In genomic region chr2:111522231-111522768, GRCh38 we compare ENCODE assay signal across 17 cellular contexts.
A peak's percentile ranks its signal among the peaks of the same experiment; 100 is the strongest.
DNase-seq lines count a peak whose midpoint lies in the region; ATAC-seq and TF ChIP-seq lines count a peak whose summit lies in the region.
"Had no signal": no experiment of that assay in that cellular context is flagged by ENCODE, and none has a peak within 500 bp of the region (broad histone marks: within the 10 kb centered on the region; RNA-seq: fewer than 3 reads in every experiment).

No MANE protein-coding gene starts in this region.

- no peaks in the 10 kb centered on the region for H3K36me3 Mint-ChIP-seq in endodermal cell (ENCODE audit: low read depth)
- H3K36me3 Mint-ChIP-seq: CD8-positive, alpha-beta T cell had no signal

- H3K9me3 ChIP-seq in endodermal cell (ENCODE audit: control insufficient read depth, low read length) = no peaks in the 10 kb centered on the region
- no peaks in the 10 kb centered on the region for H3K9me3 ChIP-seq in liver (ENCODE audit: control insufficient read depth in 4 of 4, low read length in 3 of 4)
- H3K9me3 ChIP-seq: uterus had no signal

- H3K4me1 ChIP-seq in endodermal cell (ENCODE audit: control insufficient read depth, insufficient read depth, low read length) (no peaks in the 10 kb centered on the region), liver (ENCODE audit: control insufficient read depth in 4 of 4, insufficient read depth in 4 of 4, low read length in 3 of 4) (peaks cover 6 to 21% (median 19%) of the 10 kb centered on the region in 4 donors)
- H3K4me1 ChIP-seq: uterus had no signal

- H3K36me3 ChIP-seq in endodermal cell (ENCODE audit: control insufficient read depth, insufficient read depth, low read length) = no peaks in the 10 kb centered on the region
- H3K36me3 ChIP-seq in liver (ENCODE audit: control insufficient read depth in 4 of 4, insufficient read depth in 3 of 4, low read depth in 1 of 4, low read length in 3 of 4) = no peaks in the 10 kb centered on the region
- H3K36me3 ChIP-seq: uterus had no signal

- no peak overlapping the region for H3K27ac Mint-ChIP-seq in endodermal cell
- H3K27ac Mint-ChIP-seq: CD8-positive, alpha-beta T cell had no signal

- H3K27ac ChIP-seq in endodermal cell (ENCODE audit: low read depth, low read length) = no peak overlapping the region
- peak overlapping the region; percentile 37 to 62 for H3K27ac ChIP-seq in liver (ENCODE audit: low read depth in 1 of 2, low read length in 2 of 2)
- H3K27ac ChIP-seq: HL-60, KMS-11, uterus had no signal

- H3K27me3 Mint-ChIP-seq in endodermal cell (ENCODE audit: insufficient read depth) = no peaks in the 10 kb centered on the region

- intact Hi-C loops in Right ventricle myocardium superior (cut with DNase I) (no loop called here), cardiac septum (cut with DNase I) (no loop called here)

- 69 to 87% methylated on average over 3 to 5 of the region's 5 CpGs for WGBS in endodermal cell (ENCODE audit: insufficient coverage in 1 of 2, insufficient read length in 1 of 2), 2 experiments
- WGBS in liver = 30% methylated on average over 5 of the region's 5 CpGs

- peak; percentile 30 to 56 for TF ChIP-seq RAD21 in liver (IDR thresholded peaks at IDR 0.05)

- H3K9ac ChIP-seq in endodermal cell (ENCODE audit: extremely low read depth, low read length, poor library complexity, severe bottlenecking) (no peak overlapping the region), liver (ENCODE audit: low read depth in 1 of 2, low read length in 2 of 2) (no peak overlapping the region)
- H3K9ac ChIP-seq: KMS-11 had no signal

- no peak overlapping the region for H3K4me3 Mint-ChIP-seq in endodermal cell
- H3K4me3 Mint-ChIP-seq: CD8-positive, alpha-beta T cell had no signal

- H3K27me3 ChIP-seq in endodermal cell (ENCODE audit: control insufficient read depth, insufficient read depth, low read length, poor library complexity, severe bottlenecking) (no peaks in the 10 kb centered on the region), liver (ENCODE audit: control insufficient read depth in 4 of 4, insufficient read depth in 4 of 4, low read length in 3 of 4) (no peaks in the 10 kb centered on the region)
- H3K27me3 ChIP-seq: uterus had no signal

- DNase-seq in Right ventricle myocardium superior (no peak), cardiac septum (ENCODE audit: low spot score) (no peak), endodermal cell (peak; percentile 13), stromal cell of bone marrow (ENCODE audit: low read depth) (peak; percentile 22), NCI-H774 (lab: John Stamatoyannopoulos, UW) (no peak)
- DNase-seq: activated CD4-positive, CD25-positive, alpha-beta regulatory T cell treated with anti-CD3 and anti-CD28 coated beads, Interleukin-2, amount 50 U/mL, for 72 hours; activated effector memory CD4-positive, alpha-beta T cell treated with Interleukin-2 at 50 U/mL for 16 hours; CD8-positive, alpha-beta T cell; NCI-H1436; NCI-H345; uterus had no signal

- peak; percentile 46 for ATAC-seq in Right ventricle myocardium superior (ENCODE audit: poor library complexity)
- ATAC-seq in GM18511 (IDR thresholded peaks at IDR 0.05; ENCODE audit: unreplicated experiment) = no peak
- ATAC-seq in SK-N-SH treated with all-trans-retinoic acid at 6 μM for 48 hours = no peak
- ATAC-seq: CD8-positive, alpha-beta T cell; esophagus mucosa had no signal

- H3K4me3 ChIP-seq in endodermal cell (ENCODE audit: low read length) = no peak overlapping the region
- peak overlapping the region in 2 of 3 donors; percentile 15 to 42 for H3K4me3 ChIP-seq in liver (ENCODE audit: low read depth in 1 of 3, low read length in 3 of 3)
- H3K4me3 ChIP-seq: uterus had no signal

- H3K9me3 Mint-ChIP-seq in endodermal cell = no peaks in the 10 kb centered on the region
- H3K9me3 Mint-ChIP-seq: CD8-positive, alpha-beta T cell had no signal

- TF ChIP-seq CTCF in endodermal cell (conservative IDR thresholded peaks at IDR 0.05) (no peak), liver (IDR thresholded peaks at IDR 0.05; ENCODE audit: low read depth, low read length, missing input control) (no peak)

- H3K4me1 Mint-ChIP-seq in endodermal cell = no peaks in the 10 kb centered on the region

TF ChIP-seq in liver, 16 proteins besides CTCF, POLR2A, EP300 and RAD21 (continues in another document):
- TF ChIP-seq HNF4G (IDR thresholded peaks at IDR 0.05) = no peak
- peak; percentile 87 for TF ChIP-seq FOXA2 (IDR thresholded peaks at IDR 0.05)
- peak; percentile 57 to 64 for TF ChIP-seq HNF4A (conservative IDR thresholded peaks at IDR 0.05)
- peak; percentile 38 for TF ChIP-seq YY1 (IDR thresholded peaks at IDR 0.05)
- TF ChIP-seq NR2F2 (IDR thresholded peaks at IDR 0.05) = no peak
- TF ChIP-seq EGR1 (IDR thresholded peaks at IDR 0.05; ENCODE audit: low read depth in 2 of 2) = no peak
- TF ChIP-seq, protein P1, sequence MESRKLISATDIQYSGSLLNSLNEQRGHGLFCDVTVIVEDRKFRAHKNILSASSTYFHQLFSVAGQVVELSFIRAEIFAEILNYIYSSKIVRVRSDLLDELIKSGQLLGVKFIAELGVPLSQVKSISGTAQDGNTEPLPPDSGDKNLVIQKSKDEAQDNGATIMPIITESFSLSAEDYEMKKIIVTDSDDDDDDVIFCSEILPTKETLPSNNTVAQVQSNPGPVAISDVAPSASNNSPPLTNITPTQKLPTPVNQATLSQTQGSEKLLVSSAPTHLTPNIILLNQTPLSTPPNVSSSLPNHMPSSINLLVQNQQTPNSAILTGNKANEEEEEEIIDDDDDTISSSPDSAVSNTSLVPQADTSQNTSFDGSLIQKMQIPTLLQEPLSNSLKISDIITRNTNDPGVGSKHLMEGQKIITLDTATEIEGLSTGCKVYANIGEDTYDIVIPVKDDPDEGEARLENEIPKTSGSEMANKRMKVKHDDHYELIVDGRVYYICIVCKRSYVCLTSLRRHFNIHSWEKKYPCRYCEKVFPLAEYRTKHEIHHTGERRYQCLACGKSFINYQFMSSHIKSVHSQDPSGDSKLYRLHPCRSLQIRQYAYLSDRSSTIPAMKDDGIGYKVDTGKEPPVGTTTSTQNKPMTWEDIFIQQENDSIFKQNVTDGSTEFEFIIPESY (IDR thresholded peaks at IDR 0.05) = peak; percentile 39
- no peak for TF ChIP-seq GABPA (IDR thresholded peaks at IDR 0.05 in 1 of 2, conservative IDR thresholded peaks at IDR 0.05 in 1 of 2)
- peak; percentile 68 for TF ChIP-seq SP1 (IDR thresholded peaks at IDR 0.05)
- TF ChIP-seq FOXA1 (IDR thresholded peaks at IDR 0.05) = peak; percentile 84
- TF ChIP-seq JUND (IDR thresholded peaks at IDR 0.05) = peak; percentile 14 to 47
- peak; percentile 54 to 63 for TF ChIP-seq RXRA (IDR thresholded peaks at IDR 0.05)

TF ChIP-seq in SK-N-SH treated with all-trans-retinoic acid at 6 μM for 48 hours, 23 proteins besides CTCF, POLR2A, EP300 and RAD21 (continues in another document):
- TF ChIP-seq ISL1 (CRISPR knock-in tag; IDR thresholded peaks at IDR 0.05) (no peak), ZFP30 (CRISPR knock-in tag; IDR thresholded peaks at IDR 0.05) (no peak), TCF4 (CRISPR knock-in tag; IDR thresholded peaks at IDR 0.05; ENCODE audit: borderline replicate concordance) (no peak), ESRRG (CRISPR knock-in tag; IDR thresholded peaks at IDR 0.05) (no peak), CSRNP3 (CRISPR knock-in tag; IDR thresholded peaks at IDR 0.05) (no peak), TOX (CRISPR knock-in tag; IDR thresholded peaks at IDR 0.05; ENCODE audit: borderline replicate concordance) (no peak), TSHZ2 (CRISPR knock-in tag; IDR thresholded peaks at IDR 0.05) (no peak)

Comparison
In these comparisons a context has a peak if more than half of its experiments do, and no peak if none do; other contexts are left out.
1. DNase-seq: peak in endodermal cell (single experiment) and stromal cell of bone marrow (single experiment); none in Right ventricle myocardium superior (single experiment), cardiac septum (single experiment) and NCI-H774 (single experiment).